In the genomic region with DNA sequence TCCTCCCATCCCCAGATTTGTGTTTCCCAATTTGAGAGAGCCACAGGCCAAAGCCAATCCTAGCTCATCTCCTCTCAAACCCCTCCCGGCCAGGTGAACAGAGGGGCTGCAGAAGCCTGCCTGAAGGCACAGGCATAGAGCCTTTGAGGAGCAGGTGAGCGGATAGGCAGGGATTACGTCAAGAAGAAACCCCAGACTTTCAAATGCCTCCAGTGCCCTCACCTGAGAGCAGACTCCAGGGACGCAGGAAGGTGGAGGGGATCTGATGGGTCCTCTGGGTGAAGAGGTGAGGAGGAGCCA, we compare ENCODE assay signal across 8 cellular contexts. TPM values are rescaled to one million over a fixed set of nuclear protein-coding genes. Genes with fewer than 3 reads are reported as not detected.
DNase-seq lines count a peak whose midpoint lies in the region; ATAC-seq and TF ChIP-seq lines count a peak whose summit lies in the region.

No MANE protein-coding gene starts in this region.

- H2BK15ac ChIP-seq in neuronal stem cell (ENCODE audit: low read length): peak overlapping the region; percentile 50

- ATAC-seq in DND-41 (ENCODE audit: insufficient read depth, low read depth) (no peak), HG03025 (IDR thresholded peaks at IDR 0.05; ENCODE audit: low FRiP score, unreplicated experiment) (no peak), HG03520 (IDR thresholded peaks at IDR 0.05; ENCODE audit: unreplicated experiment) (no peak)

- H3K36me3 ChIP-seq in DND-41 (ENCODE audit: insufficient read depth, low read length): no peaks in the 10 kb centered on the region
- no peaks in the 10 kb centered on the region for H3K36me3 ChIP-seq in MM.1S (replicated peaks; ENCODE audit: insufficient read depth, low read length)
- no peaks in the 10 kb centered on the region for H3K36me3 ChIP-seq in effector memory CD4-positive, alpha-beta T cell (ENCODE audit: control insufficient read depth, insufficient read depth, low read length)
- peaks cover 11 to 17% of the 10 kb centered on the region in 2 donors for H3K36me3 ChIP-seq in neuronal stem cell (replicated peaks in 1 of 2; ENCODE audit: control insufficient read depth in 2 of 2, insufficient read depth in 2 of 2, low read length in 2 of 2)

- H3K4me2 ChIP-seq in DND-41 (ENCODE audit: insufficient read depth, low read length) (peak overlapping the region; percentile 86), MM.1S (ENCODE audit: low read depth, low read length) (peak overlapping the region; percentile 98), neuronal stem cell (ENCODE audit: insufficient read depth, low read length, poor library complexity, severe bottlenecking) (peak overlapping the region; percentile 95)

- H3K9me2 ChIP-seq in MM.1S (replicated peaks; ENCODE audit: insufficient read depth, low read length): no peaks in the 10 kb centered on the region

- H3K23ac ChIP-seq in neuronal stem cell (ENCODE audit: low read depth, low read length, poor library complexity): peak overlapping the region; percentile 96

- H3K4me1 ChIP-seq in DND-41 (ENCODE audit: insufficient read depth, low read length) (peaks cover 20% of the 10 kb centered on the region), MM.1S (ENCODE audit: low read length) (peaks cover 7% of the 10 kb centered on the region), neuronal stem cell (ENCODE audit: control insufficient read depth in 2 of 2, insufficient read depth in 1 of 2, low read depth in 1 of 2, low read length in 2 of 2) (peaks cover 24 to 32% of the 10 kb centered on the region in 2 donors)
- peaks cover 10% of the 10 kb centered on the region for H3K4me1 ChIP-seq in effector memory CD4-positive, alpha-beta T cell (ENCODE audit: control insufficient read depth, insufficient read depth, low read length, poor library complexity, severe bottlenecking)

- peak overlapping the region; percentile 58 for H2AK5ac ChIP-seq in neuronal stem cell (ENCODE audit: low read depth, low read length)

- H3K4me3 ChIP-seq in DND-41 (ENCODE audit: low read depth in 1 of 2, low read length in 2 of 2) (peak overlapping the region; percentile 34 to 67; a peak in 3 of 4 replicates), MM.1S (ENCODE audit: low read length) (peak overlapping the region; percentile 72), neuronal stem cell (ENCODE audit: low read length in 2 of 2) (peak overlapping the region; percentile 73 to 89)
- peak overlapping the region; percentile 73 for H3K4me3 ChIP-seq in effector memory CD4-positive, alpha-beta T cell (ENCODE audit: insufficient read depth, low read depth, low read length, poor library complexity, severe bottlenecking)

- H3K18ac ChIP-seq in neuronal stem cell (ENCODE audit: low read length): peak overlapping the region; percentile 90

- H4K20me1 ChIP-seq in DND-41 (ENCODE audit: insufficient read depth, low read length): no peaks in the 10 kb centered on the region
- no peaks in the 10 kb centered on the region for H4K20me1 ChIP-seq in MM.1S (ENCODE audit: insufficient read depth, low read length)

- H4K8ac ChIP-seq in neuronal stem cell (ENCODE audit: low read depth, low read length): no peak overlapping the region

- H3K9me3 ChIP-seq in DND-41 (ENCODE audit: insufficient read depth, low read length, severe bottlenecking) (no peaks in the 10 kb centered on the region), MM.1S (replicated peaks; ENCODE audit: insufficient read depth, low read length) (no peaks in the 10 kb centered on the region), neuronal stem cell (replicated peaks in 1 of 2; ENCODE audit: control insufficient read depth in 2 of 2, insufficient read depth in 1 of 2, low read depth in 1 of 2, low read length in 2 of 2) (no peaks in the 10 kb centered on the region)
- no peaks in the 10 kb centered on the region for H3K9me3 ChIP-seq in effector memory CD4-positive, alpha-beta T cell (ENCODE audit: control insufficient read depth, low read length)

- no peaks in the 10 kb centered on the region for H3K79me1 ChIP-seq in neuronal stem cell (ENCODE audit: low read depth, low read length)

- H3K14ac ChIP-seq in neuronal stem cell (ENCODE audit: low read length): no peak overlapping the region

- H4K91ac ChIP-seq in neuronal stem cell (ENCODE audit: low read depth, low read length, poor library complexity): no peak overlapping the region

- H2AFZ ChIP-seq in DND-41 (ENCODE audit: low read depth, low read length) (peak overlapping the region; percentile 68), MM.1S (ENCODE audit: low read length) (peak overlapping the region; percentile 77), neuronal stem cell (ENCODE audit: low read length) (no peak overlapping the region)

- H2BK120ac ChIP-seq in neuronal stem cell (ENCODE audit: low read depth, low read length): no peak overlapping the region

- no peak overlapping the region; the same call in 1 of the 2 replicates for H3K27ac ChIP-seq in DND-41 (ENCODE audit: low read length)
- H3K27ac ChIP-seq in MM.1S (ENCODE audit: low read length): no peak overlapping the region; the same call in 1 of the 2 replicates
- peak overlapping the region; percentile 50 for H3K27ac ChIP-seq in effector memory CD4-positive, alpha-beta T cell (ENCODE audit: insufficient read depth, low read length, poor library complexity, severe bottlenecking)
- H3K27ac ChIP-seq in neuronal stem cell (replicated peaks; ENCODE audit: low read length): no peak overlapping the region

- no peak overlapping the region for H2BK12ac ChIP-seq in neuronal stem cell (ENCODE audit: low read length)

- no peak overlapping the region for H3K4ac ChIP-seq in neuronal stem cell (ENCODE audit: low read length)

- H2BK5ac ChIP-seq in neuronal stem cell (ENCODE audit: low read length): peak overlapping the region; percentile 35

- no peak for DNase-seq in DND-41
- DNase-seq in MM.1S: peak; percentile 14
- no peak for DNase-seq in effector memory CD4-positive, alpha-beta T cell
- DNase-seq in neuronal stem cell (ENCODE audit: low spot score): no peak
- DNase-seq in H4 (ENCODE audit: low spot score): no peak
- DNase-seq in islet precursor cell: no peak

- TF ChIP-seq CTCF in DND-41 (IDR thresholded peaks at IDR 0.05; ENCODE audit: borderline replicate concordance, extremely low read depth, low read length, poor library complexity, severe bottlenecking) (no peak), MM.1S (IDR thresholded peaks at IDR 0.05; ENCODE audit: low read length) (no peak)

- H3K79me2 ChIP-seq in DND-41 (ENCODE audit: insufficient read depth, low read length) (no peaks in the 10 kb centered on the region), MM.1S (ENCODE audit: low read length) (peaks cover 6% of the 10 kb centered on the region; the same call in 1 of the 2 replicates)

- H3K9ac ChIP-seq in DND-41 (ENCODE audit: low read depth, low read length) (peak overlapping the region; percentile 58), MM.1S (ENCODE audit: low read length) (peak overlapping the region; percentile 68), neuronal stem cell (ENCODE audit: low read depth, low read length, poor library complexity) (peak overlapping the region; percentile 87)

- whole genome bisulfite sequencing in neuronal stem cell (ENCODE audit: extremely low coverage in 2 of 2, insufficient read length in 2 of 2, insufficient replicate concordance in 1 of 2), 2 donors: no CpG with 5 or more reads among the region's 4 CpGs

- H3K27me3 ChIP-seq in DND-41 (ENCODE audit: insufficient read depth, low read length, poor library complexity) (peaks cover 9% of the 10 kb centered on the region), MM.1S (replicated peaks; ENCODE audit: insufficient read depth, low read length) (no peaks in the 10 kb centered on the region), neuronal stem cell (ENCODE audit: control insufficient read depth in 3 of 3, insufficient read depth in 3 of 3, low read depth in 1 of 3, low read length in 3 of 3) (peaks cover 0 to 7% (median 2%) of the 10 kb centered on the region in 3 experiments)
- H3K27me3 ChIP-seq in effector memory CD4-positive, alpha-beta T cell (replicated peaks; ENCODE audit: control insufficient read depth, insufficient read depth, low read length, poor library complexity, severe bottlenecking): peaks cover 12% of the 10 kb centered on the region

- H3F3A ChIP-seq in MM.1S (ENCODE audit: insufficient read depth, low read length): no peaks in the 10 kb centered on the region

RNA-seq across cellular contexts. Expression of a gene that starts 0.6 kb away (rescaled TPM):
- polyA plus RNA-seq in neuronal stem cell (2013, experiment 1 of 2): 7.0 TPM
- 7.1 TPM for polyA plus RNA-seq in neuronal stem cell (2013, experiment 2 of 2)
- 0.06 and 0.14 TPM in 2 replicates for total RNA-seq in H4 (2014; rRNA removed; shearing (Covaris generic))

RNA-seq across cellular contexts. Expression of a gene that starts 13.1 kb away (rescaled TPM):
- polyA plus RNA-seq in neuronal stem cell (2013, experiment 1 of 2): 60.8 TPM
- polyA plus RNA-seq in neuronal stem cell (2013, experiment 2 of 2): 59.3 TPM
- 65.5 and 75.0 TPM in 2 replicates for total RNA-seq in H4 (2014; rRNA removed; shearing (Covaris generic))

RNA-seq across cellular contexts. Expression of a gene that starts 46.8 kb away (rescaled TPM):
- polyA plus RNA-seq in neuronal stem cell (2013, experiment 1 of 2): 37.0 TPM
- 35.1 TPM for polyA plus RNA-seq in neuronal stem cell (2013, experiment 2 of 2)
- 15.1 and 17.7 TPM in 2 replicates for total RNA-seq in H4 (2014; rRNA removed; shearing (Covaris generic))
